15 cellular contexts compared by ENCODE assay signal in genomic region chr2:71833855-71834554, GRCh38.
DNase-seq lines count a peak whose midpoint lies in the region; ATAC-seq and TF ChIP-seq lines count a peak whose summit lies in the region.
"Had no signal": no experiment of that assay in that cellular context is flagged by ENCODE, and none has a peak within 500 bp of the region (broad histone marks: within the 10 kb centered on the region; RNA-seq: fewer than 3 reads in every experiment).

No MANE protein-coding gene starts in this region.

- no peak for TF ChIP-seq POLR2A in uterus (IDR thresholded peaks at IDR 0.05)

- DNase-seq in MG63: peak; percentile 43
- DNase-seq in fibroblast of peridontal ligament (ENCODE audit: extremely low read depth): peak; percentile 44
- DNase-seq in mesothelial cell of epicardium (ENCODE audit: low spot score in 2 of 2, unreplicated experiment in 2 of 2): peak in 1 of 2 experiments; percentile 34
- peak; percentile 33 to 59 for DNase-seq in uterus
- no peak for DNase-seq in CD4-positive, alpha-beta memory T cell
- DNase-seq: activated CD4-positive, alpha-beta memory T cell treated with anti-CD3 and anti-CD28 coated beads for 36 hours; activated gamma-delta T cell; naive B cell; NCI-H2227 treated with DMSO at 0.1 percent for 48 hours; PC-9; substantia nigra had no signal

- H3K36me3 Mint-ChIP-seq in mesothelial cell of epicardium: no peaks in the 10 kb centered on the region
- H3K36me3 Mint-ChIP-seq in CD4-positive, alpha-beta memory T cell: no peaks in the 10 kb centered on the region
- H3K36me3 Mint-ChIP-seq: activated CD4-positive, alpha-beta memory T cell treated with anti-CD3 and anti-CD28 coated beads for 36 hours; naive B cell had no signal

- H3K4me3 Mint-ChIP-seq in mesothelial cell of epicardium: no peak overlapping the region
- H3K4me3 Mint-ChIP-seq in CD4-positive, alpha-beta memory T cell: no peak overlapping the region
- H3K4me3 Mint-ChIP-seq: activated CD4-positive, alpha-beta memory T cell treated with anti-CD3 and anti-CD28 coated beads for 36 hours; naive B cell had no signal

- intact Hi-C loops in uterus (cut with DNase I; ENCODE audit: low total_unique reads): no loop called here
- intact Hi-C loops in CD4-positive, alpha-beta memory T cell (cut with micrococcal nuclease): no loop called here

- no peaks in the 10 kb centered on the region for H3K27me3 Mint-ChIP-seq in mesothelial cell of epicardium (ENCODE audit: low read depth)
- peaks cover 0 to 5% of the 10 kb centered on the region in 2 donors for H3K27me3 Mint-ChIP-seq in CD4-positive, alpha-beta memory T cell
- H3K27me3 Mint-ChIP-seq: activated CD4-positive, alpha-beta memory T cell treated with anti-CD3 and anti-CD28 coated beads for 36 hours had no signal

- no peak overlapping the region for H3K27ac ChIP-seq in uterus
- no peak overlapping the region for H3K27ac ChIP-seq in CD4-positive, alpha-beta memory T cell (ENCODE audit: low read depth, low read length)
- H3K27ac ChIP-seq: epithelial cell of prostate, PC-9 had no signal

- no peaks in the 10 kb centered on the region for H3K27me3 ChIP-seq in MG63
- H3K27me3 ChIP-seq in uterus: no peaks in the 10 kb centered on the region
- no peaks in the 10 kb centered on the region for H3K27me3 ChIP-seq in CD4-positive, alpha-beta memory T cell (ENCODE audit: insufficient read depth, low read length)

- H3K4me1 Mint-ChIP-seq in mesothelial cell of epicardium: peaks cover 5% of the 10 kb centered on the region
- H3K4me1 Mint-ChIP-seq in CD4-positive, alpha-beta memory T cell: no peaks in the 10 kb centered on the region
- H3K4me1 Mint-ChIP-seq: naive B cell had no signal

- H3K4me1 ChIP-seq in uterus: no peaks in the 10 kb centered on the region
- no peaks in the 10 kb centered on the region for H3K4me1 ChIP-seq in CD4-positive, alpha-beta memory T cell (ENCODE audit: insufficient read depth, low read length)

- 0 out of 2 replicates have a peak, but pooled peaks cover 3% of the 10 kb centered on the region for H3K9me3 ChIP-seq in MG63
- H3K9me3 ChIP-seq in uterus: no peaks in the 10 kb centered on the region
- no peaks in the 10 kb centered on the region for H3K9me3 ChIP-seq in CD4-positive, alpha-beta memory T cell (ENCODE audit: control insufficient read depth in 1 of 2, low read length in 2 of 2)

- no peak for TF ChIP-seq CTCF in mesothelial cell of epicardium (IDR thresholded peaks at IDR 0.05; ENCODE audit: unreplicated experiment)
- TF ChIP-seq CTCF in uterus (IDR thresholded peaks at IDR 0.05): no peak

- H3K4me3 ChIP-seq in MG63 (no peak overlapping the region), uterus (no peak overlapping the region)
- no peak overlapping the region for H3K4me3 ChIP-seq in CD4-positive, alpha-beta memory T cell (ENCODE audit: low read length in 2 of 2)
- H3K4me3 ChIP-seq: PC-9 had no signal

- POLR2A ChIA-PET in CD4-positive, alpha-beta memory T cell (lab: Charles Lee; ENCODE audit: partially characterized antibody): no interaction called here

- no peaks in the 10 kb centered on the region for H3K9me3 Mint-ChIP-seq in mesothelial cell of epicardium
- H3K9me3 Mint-ChIP-seq in CD4-positive, alpha-beta memory T cell: peaks cover 0 to 2% (median 0%) of the 10 kb centered on the region in 8 donors
- H3K9me3 Mint-ChIP-seq: activated CD4-positive, alpha-beta memory T cell treated with anti-CD3 and anti-CD28 coated beads for 36 hours had no signal

- peak overlapping the region; percentile 36 for H3K27ac Mint-ChIP-seq in mesothelial cell of epicardium
- no peak overlapping the region for H3K27ac Mint-ChIP-seq in CD4-positive, alpha-beta memory T cell
- H3K27ac Mint-ChIP-seq: activated CD4-positive, alpha-beta memory T cell treated with anti-CD3 and anti-CD28 coated beads for 36 hours; naive B cell had no signal

- ATAC-seq in GM21367 (IDR thresholded peaks at IDR 0.05; ENCODE audit: unreplicated experiment) (no peak), HG02970 (IDR thresholded peaks at IDR 0.05; ENCODE audit: low FRiP score, unreplicated experiment) (no peak), GM19324 (IDR thresholded peaks at IDR 0.05; ENCODE audit: low FRiP score, unreplicated experiment) (no peak)

- H3K36me3 ChIP-seq in MG63 (no peaks in the 10 kb centered on the region), uterus (no peaks in the 10 kb centered on the region)
- no peaks in the 10 kb centered on the region for H3K36me3 ChIP-seq in CD4-positive, alpha-beta memory T cell (ENCODE audit: insufficient read depth, low read length)

- CTCF ChIA-PET in CD4-positive, alpha-beta memory T cell (lab: Charles Lee; ENCODE audit: partially characterized antibody): no interaction called here

Comparison
In these comparisons a context has a peak if more than half of its experiments do, and no peak if none do; other contexts are left out.
1. DNase-seq: peak in MG63 (single experiment), fibroblast of peridontal ligament (single experiment) and uterus (2 of 2); none in CD4-positive, alpha-beta memory T cell (0 of 5).